ENCODE assay signal across 25 cellular contexts in genomic region chr21:40204956-40205355, GRCh38.
DNase-seq lines count a peak whose midpoint lies in the region; ATAC-seq lines count a peak whose summit lies in the region.
"Had no signal": no experiment of that assay in that cellular context is flagged by ENCODE, and none has a peak within 500 bp of the region (broad histone marks: within the 10 kb centered on the region; RNA-seq: fewer than 3 reads in every experiment).

No MANE protein-coding gene starts in this region.

- peaks cover 37% of the 10 kb centered on the region for H3K4me1 ChIP-seq in BLaER1
- H3K4me1 ChIP-seq: body of pancreas, prostate gland, tibial artery, vagina had no signal

- peak overlapping the region; percentile 54 for H3K4me2 ChIP-seq in BLaER1

- DNase-seq in NCI-H1105 (lab: John Stamatoyannopoulos, UW) = peak; percentile 32
- DNase-seq in NCI-H2107 treated with DMSO at 0.1 percent for 48 hours (lab: John Stamatoyannopoulos, UW; ENCODE audit: unreplicated experiment) = peak; percentile 49
- peak; percentile 16 for DNase-seq in NCI-H82 treated with DMSO at 0.1 percent for 48 hours (lab: John Stamatoyannopoulos, UW; ENCODE audit: unreplicated experiment)
- DNase-seq in kidney tubule cell (ENCODE audit: low spot score) = no peak
- DNase-seq in NCI-H2227 treated with DMSO at 0.1 percent for 48 hours (lab: John Stamatoyannopoulos, UW) = no peak
- DNase-seq in germinal center (ENCODE audit: low spot score) = no peak
- DNase-seq: activated CD4-positive, alpha-beta T cell treated with anti-CD3 and anti-CD28 coated beads for 4 hours; activated CD8-positive, alpha-beta T cell treated with anti-CD3 and anti-CD28 coated beads, Interleukin-2, amount 10 ng/mL, durations not matched to agents 7 days and 5 days; activated naive CD4-positive, alpha-beta T cell treated with anti-CD3 and anti-CD28 coated beads, Interleukin-2, amount 10 ng/mL, durations not matched to agents 7 days and 5 days; body of pancreas; CD4-positive, CD25-positive, alpha-beta regulatory T cell; endodermal cell; H7; kidney; naive B cell; NCI-H510A treated with DMSO at 0.1 percent for 48 hours; occipital lobe; SIG-M5; stimulated activated CD4-positive, alpha-beta T cell treated with anti-CD3 and anti-CD28 coated beads, Interleukin-4, amount 100 ng/mL, for 1 hour; tibial artery had no signal

- H3K9ac ChIP-seq in BLaER1 = no peak overlapping the region

- no peak for ATAC-seq in GM21390 (IDR thresholded peaks at IDR 0.05; ENCODE audit: unreplicated experiment)
- ATAC-seq: activated CD8-positive, alpha-beta T cell treated with anti-CD3 and anti-CD28 coated beads, Interleukin-2, amount 10 ng/mL, durations not matched to agents 7 days and 5 days; activated T-helper 17 cell treated with anti-CD3 and anti-CD28 coated beads, Interleukin-2, amount 50 U/mL, for 72 hours; body of pancreas had no signal

- no peaks in the 10 kb centered on the region for H3K36me3 ChIP-seq in BLaER1
- H3K36me3 ChIP-seq: prostate gland, tibial artery, vagina had no signal

- H3K27ac ChIP-seq in BLaER1 = 0 out of 2 replicates have a peak overlapping the region, but pooled peaks have one; percentile 22
- H3K27ac ChIP-seq: body of pancreas, prostate gland, tibial artery, vagina had no signal

- H3K9me3 ChIP-seq in BLaER1 = no peaks in the 10 kb centered on the region
- H3K9me3 ChIP-seq: body of pancreas, prostate gland, tibial artery, vagina had no signal

- no peak overlapping the region for H3K4me3 ChIP-seq in BLaER1
- H3K4me3 ChIP-seq: body of pancreas, prostate gland, tibial artery, vagina had no signal

- no peaks in the 10 kb centered on the region; the same call in 1 of the 2 replicates for H3K27me3 ChIP-seq in BLaER1
- H3K27me3 ChIP-seq: body of pancreas, tibial artery, vagina had no signal

- no peaks in the 10 kb centered on the region for H4K20me1 ChIP-seq in BLaER1

Comparison
In these comparisons a context has a peak if more than half of its experiments do, and no peak if none do; other contexts are left out.
1. DNase-seq: peak in NCI-H1105 (single experiment), NCI-H2107 treated with DMSO at 0.1 percent for 48 hours (single experiment) and NCI-H82 treated with DMSO at 0.1 percent for 48 hours (single experiment); none in kidney tubule cell (single experiment), NCI-H2227 treated with DMSO at 0.1 percent for 48 hours (single experiment) and germinal center (single experiment).